16 cellular contexts compared by ENCODE assay signal in the genomic region with DNA sequence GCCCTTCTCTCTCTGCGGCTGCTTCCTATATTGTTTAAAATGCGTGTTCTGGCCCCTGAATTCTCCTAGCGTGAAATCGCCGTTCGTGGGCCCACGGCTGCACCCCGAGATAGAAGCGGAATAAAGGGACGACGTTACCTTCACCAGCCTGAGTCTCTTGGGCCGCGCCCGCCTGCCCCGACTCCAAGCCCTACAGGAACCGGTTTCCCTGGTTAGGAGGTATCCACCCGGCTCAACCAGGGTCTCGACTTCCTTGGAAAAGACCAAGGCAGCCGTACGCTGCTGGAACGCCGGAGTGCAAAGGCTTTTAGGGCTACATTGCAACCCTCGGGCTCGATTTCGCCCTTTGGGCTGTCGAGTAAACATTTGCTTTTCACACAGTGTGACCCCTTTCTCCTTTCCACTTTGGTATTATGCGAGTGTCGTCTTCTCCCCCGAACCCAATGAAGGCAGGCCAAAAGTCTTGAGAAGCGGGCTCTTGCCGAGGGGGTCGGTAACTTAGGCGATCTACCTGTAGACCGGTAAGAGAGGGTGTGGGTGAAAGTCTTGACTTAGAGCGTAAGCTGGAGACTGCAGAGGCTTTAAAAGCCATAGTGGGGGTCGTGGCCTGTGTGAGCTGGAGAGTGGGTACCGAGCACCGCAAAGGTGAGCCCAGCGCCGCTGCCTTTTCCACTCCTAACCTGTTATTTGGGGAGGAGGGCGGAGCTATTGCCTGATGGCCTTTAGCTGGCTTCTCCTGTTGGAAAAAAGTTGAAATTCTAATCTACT. TPM values are rescaled to one million over a fixed set of nuclear protein-coding genes. Genes with fewer than 3 reads are reported as not detected.
DNase-seq lines count a peak whose midpoint lies in the region; ATAC-seq, FAIRE-seq and TF ChIP-seq lines count a peak whose summit lies in the region.
"Had no signal": no experiment of that assay in that cellular context is flagged by ENCODE, and none has a peak within 500 bp of the region (broad histone marks: within the 10 kb centered on the region; RNA-seq: fewer than 3 reads in every experiment).

No MANE protein-coding gene starts in this region.

- H3K4me1 ChIP-seq in cardiac muscle cell (ENCODE audit: low read depth) (peaks cover 43% of the 10 kb centered on the region), H1 (replicated peaks in 1 of 4; ENCODE audit: control insufficient read depth in 3 of 4, insufficient read depth in 4 of 4, low read length in 3 of 4) (peaks cover 9 to 22% (median 17%) of the 10 kb centered on the region in 4 experiments), mesodermal cell (ENCODE audit: control insufficient read depth, insufficient read depth, low read length, poor library complexity, severe bottlenecking) (peaks cover 10% of the 10 kb centered on the region), upper lobe of right lung (peaks cover 6% of the 10 kb centered on the region)

- no peaks in the 10 kb centered on the region for H3K27me3 ChIP-seq in cardiac muscle cell
- H3K27me3 ChIP-seq in H1 (replicated peaks in 1 of 4; ENCODE audit: control insufficient read depth in 3 of 4, extremely low read depth in 1 of 4, insufficient read depth in 3 of 4, low read length in 3 of 4), result no peaks in the 10 kb centered on the region
- H3K27me3 ChIP-seq in upper lobe of right lung, result peaks cover 35% of the 10 kb centered on the region
- H3K27me3 ChIP-seq: testis had no signal

- TF ChIP-seq EP300 in H1 (IDR thresholded peaks at IDR 0.05; ENCODE audit: borderline replicate concordance in 1 of 2, low read depth in 2 of 2, low read length in 2 of 2), result no peak

- peaks cover 10% of the 10 kb centered on the region; the same call in 1 of the 2 replicates for H3K23me2 ChIP-seq in H1 (ENCODE audit: low read depth, low read length)

- peak overlapping the region; percentile 99 for H4K91ac ChIP-seq in H1 (replicated peaks; ENCODE audit: insufficient read length, low read length)

- WGBS in H1 (ENCODE audit: extremely low coverage in 1 of 2, insufficient coverage in 1 of 2, insufficient read length in 1 of 2, insufficient replicate concordance in 2 of 2, low coverage in 1 of 2, low lambda C conversion rate in 2 of 2, missing lambda C conversion rate in 1 of 2), 2 experiments, result 3% methylated on average over 41 of the region's 41 CpGs; no CpG with 5 or more reads in 1 of the 2 experiments
- WGBS in mesodermal cell (ENCODE audit: insufficient coverage in 2 of 2), 2 experiments, result 2% methylated on average over 31 to 36 of the region's 41 CpGs

- peak overlapping the region; percentile 98 for H2BK5ac ChIP-seq in H1 (ENCODE audit: low read depth, low read length)

- peaks cover 78 to 97% of the 10 kb centered on the region in 2 experiments for H3K79me2 ChIP-seq in H1 (ENCODE audit: control insufficient read depth in 1 of 2, insufficient read depth in 2 of 2, low read length in 2 of 2)

- peak overlapping the region; percentile 82 to 94 (median 93) for H3K9ac ChIP-seq in H1 (replicated peaks in 1 of 4; ENCODE audit: extremely low read depth in 1 of 4, low read depth in 3 of 4, low read length in 3 of 4)

- peak overlapping the region; percentile 95 for H4K5ac ChIP-seq in H1 (ENCODE audit: insufficient read length, low read depth, low read length)

- CTCF ChIA-PET in H1 (lab: Charles Lee; ENCODE audit: partially characterized antibody), result interaction anchor here (0.9 to 2.7 kb wide), 12 partner anchors 14 to 254 kb away, joined by 3 to 13 read pairs (median 6); no protein-coding TSS in a partner anchor

- peak overlapping the region; percentile 94 for H3K56ac ChIP-seq in H1 (replicated peaks; ENCODE audit: insufficient read length, low read depth, low read length)

- H3K4me3 ChIP-seq in cardiac muscle cell (peak overlapping the region; percentile 48), H1 (ENCODE audit: extremely low read depth in 1 of 4, insufficient read depth in 2 of 4, low read depth in 3 of 4, low read length in 4 of 4) (peak overlapping the region; percentile 88 to 98 (median 94)), mesodermal cell (ENCODE audit: extremely low read depth, insufficient read depth, low read length, poor library complexity, severe bottlenecking) (peak overlapping the region; percentile 84), upper lobe of right lung (peak overlapping the region; percentile 56)

- peak overlapping the region; percentile 93 to 96 for H3K4me2 ChIP-seq in H1 (ENCODE audit: insufficient read depth in 1 of 2, low read depth in 2 of 2, low read length in 2 of 2)

- H3K9me3 ChIP-seq in cardiac muscle cell (ENCODE audit: low read depth), result no peaks in the 10 kb centered on the region
- H3K9me3 ChIP-seq in H1 (ENCODE audit: insufficient read depth in 2 of 2, low read depth in 1 of 2, low read length in 1 of 2), result no peaks in the 10 kb centered on the region
- no peaks in the 10 kb centered on the region for H3K9me3 ChIP-seq in mesodermal cell (ENCODE audit: control insufficient read depth, low read length)
- no peaks in the 10 kb centered on the region for H3K9me3 ChIP-seq in upper lobe of right lung
- H3K9me3 ChIP-seq: testis had no signal

- H2BK120ac ChIP-seq in H1 (replicated peaks; ENCODE audit: low read depth, low read length), result peak overlapping the region; percentile 41

- H4K8ac ChIP-seq in H1 (ENCODE audit: extremely low read depth, insufficient read depth, low read length), result no peak overlapping the region; the same call in 1 of the 2 replicates

- ATAC-seq in left ventricle myocardium superior (no peak), upper lobe of right lung (peak; percentile 49)

- no peak overlapping the region for H2BK15ac ChIP-seq in H1 (ENCODE audit: low read length)

- 0 out of 2 replicates have a peak overlapping the region, but pooled peaks have one; percentile 0 for H2AK5ac ChIP-seq in H1 (ENCODE audit: low read depth, low read length)

- TF ChIP-seq CTCF in cardiac muscle cell (IDR thresholded peaks at IDR 0.05; ENCODE audit: low read depth, low read length), result no peak
- TF ChIP-seq CTCF in H1 (IDR thresholded peaks at IDR 0.05; ENCODE audit: control extremely low read depth in 1 of 3, insufficient read depth in 1 of 3, low read depth in 1 of 3, low read length in 3 of 3), result no peak
- TF ChIP-seq CTCF in upper lobe of right lung (IDR thresholded peaks at IDR 0.05), result no peak

- H2BK12ac ChIP-seq in H1 (ENCODE audit: low read depth, low read length), result 0 out of 2 replicates have a peak overlapping the region, but pooled peaks have one; percentile 62

- H3K4ac ChIP-seq in H1 (replicated peaks; ENCODE audit: insufficient read length, low read depth, low read length), result peak overlapping the region; percentile 55

- H4K20me1 ChIP-seq in H1 (replicated peaks in 1 of 2; ENCODE audit: control insufficient read depth in 1 of 2, insufficient read depth in 2 of 2, low read length in 2 of 2), result peaks cover 23 to 33% of the 10 kb centered on the region in 2 experiments

- no peak for TF ChIP-seq RAD21 in H1 (IDR thresholded peaks at IDR 0.05 in 1 of 2, conservative IDR thresholded peaks at IDR 0.05 in 1 of 2; ENCODE audit: low read depth in 2 of 2, low read length in 2 of 2)

- FAIRE-seq in H1 (lab: Jason Lieb, UNC), result no peak
- no peak for FAIRE-seq in urothelium cell line (lab: Jason Lieb, UNC)
- FAIRE-seq: D721Med had no signal

- H3K14ac ChIP-seq in H1 (ENCODE audit: insufficient read length), result peak overlapping the region; percentile 24

- H3K36me3 ChIP-seq in cardiac muscle cell (no peaks in the 10 kb centered on the region), H1 (ENCODE audit: control insufficient read depth in 2 of 4, insufficient read depth in 4 of 4, low read length in 3 of 4) (peaks cover 24 to 65% (median 34%) of the 10 kb centered on the region in 4 experiments), mesodermal cell (ENCODE audit: control insufficient read depth, insufficient read depth, low read length) (peaks cover 35% of the 10 kb centered on the region), upper lobe of right lung (no peaks in the 10 kb centered on the region)

- H3K27ac ChIP-seq in cardiac muscle cell (no peak overlapping the region), H1 (ENCODE audit: low read depth, low read length) (peak overlapping the region; percentile 95), mesodermal cell (ENCODE audit: low read depth, low read length, severe bottlenecking) (peak overlapping the region; percentile 98), upper lobe of right lung (peak overlapping the region; percentile 60)
- H3K27ac ChIP-seq: testis had no signal

- H2AFZ ChIP-seq in H1 (ENCODE audit: low read length), result no peak overlapping the region

- DNase-seq in cardiac muscle cell (ENCODE audit: low read depth in 1 of 2, low spot score in 1 of 2) (peak in 1 of 2 donors; percentile 58), left ventricle myocardium superior (no peak), H1 (ENCODE audit: low read depth in 1 of 2, low spot score in 2 of 2) (no peak), upper lobe of right lung (peak; percentile 77), CD1c-positive myeloid dendritic cell (ENCODE audit: extremely low spot score) (no peak), Kasumi-1 (lab: John Stamatoyannopoulos, UW) (no peak), urothelium cell line (ENCODE audit: low spot score) (no peak)
- DNase-seq: activated CD4-positive, alpha-beta T cell treated with anti-CD3 and anti-CD28 coated beads, Interleukin-2, amount 50 U/mL, for 4 hours; NCI-H1417; NCI-H510A treated with DMSO at 0.1 percent for 48 hours; occipital lobe; testis had no signal

- H3K79me1 ChIP-seq in H1 (ENCODE audit: low read depth, low read length), result no peaks in the 10 kb centered on the region

- H3K18ac ChIP-seq in H1 (ENCODE audit: extremely low read depth, low read length), result peak overlapping the region; percentile 99

- TF ChIP-seq POLR2A in H1 (IDR thresholded peaks at IDR 0.05; ENCODE audit: control extremely low read depth in 1 of 2, low read depth in 2 of 2, low read length in 2 of 2), result peak in 1 of 2 experiments; percentile 40; a peak in 1 of 3 replicates

- POLR2A ChIA-PET in H1 (lab: Charles Lee; ENCODE audit: partially characterized antibody), result interaction anchor here (0.8 to 15.1 kb wide), 22 partner anchors 14 to 93 kb away, joined by 3 to 303 read pairs (median 7); no protein-coding TSS in a partner anchor

- no peak overlapping the region; the same call in 1 of the 2 replicates for H2BK20ac ChIP-seq in H1 (ENCODE audit: low read length)

- H3K23ac ChIP-seq in H1 (ENCODE audit: insufficient read length), result no peak overlapping the region

- intact Hi-C loops in left ventricle myocardium superior (cut with micrococcal nuclease) (no loop called here), upper lobe of right lung (cut with DNase I) (no loop called here)

RNA-seq across cellular contexts. Expression of a gene that starts 2.0 kb away (rescaled TPM):
- total RNA-seq in cardiac muscle cell (13.9 and 21.8 TPM in 2 replicates), left ventricle myocardium superior (not detected), upper lobe of right lung (2.2 TPM)
- polyA plus RNA-seq in cardiac muscle cell (3.3 and 6.8 TPM in 2 replicates), H1 (2011; rRNA removed) (53.7 and 69.5 TPM in 2 replicates)
- 293 and 296 TPM in 2 replicates for total RNA-seq in H1 (2021; fragmentation: NEBNext Ultra II Directional; extraction: Animal tissue kit (Norgen Biotek cat#: 25700))
- 68.9 TPM for polyA plus RNA-seq in H1 (2011; cell fraction: cytosol; rRNA removed)
- 102 TPM for polyA plus RNA-seq in H1 (2011; cell fraction: nucleus; rRNA removed)
- polyA plus RNA-seq in H1 (2012, experiment 1 of 2), result 85.2 to 149 TPM (median 103 TPM) in 4 replicates
- polyA plus RNA-seq in H1 (2012, experiment 2 of 2), result 12.6 TPM
- polyA plus RNA-seq in H1 (2013, experiment 1 of 2), result 97.8 TPM
- polyA plus RNA-seq in H1 (2013, experiment 2 of 2), result 89.4 TPM
- polyA minus RNA-seq in H1 (2011; rRNA and poly(A)+ RNA removed), result 269 and 275 TPM in 2 replicates
- 280 TPM for polyA minus RNA-seq in H1 (2011; cell fraction: cytosol; rRNA and poly(A)+ RNA removed)
- polyA minus RNA-seq in H1 (2011; cell fraction: nucleus; rRNA and poly(A)+ RNA removed), result 319 TPM
- 20.3 TPM for polyA plus RNA-seq in mesodermal cell (2013, experiment 1 of 2)
- 18.1 TPM for polyA plus RNA-seq in mesodermal cell (2013, experiment 2 of 2)
- total RNA-seq: RPMI7951 had no signal
- polyA plus RNA-seq: IgD-negative memory B cell had no signal

Comparison
In these comparisons a context has a peak if more than half of its experiments do, and no peak if none do; other contexts are left out.
1. RNA of a gene that starts 2.0 kb away (total RNA-seq): 293 to 296 TPM in H1; 13.9 to 21.8 TPM in cardiac muscle cell, 2.2 TPM in upper lobe of right lung (single experiment) and not detected in left ventricle myocardium superior (single experiment); every median in the first group is over 10 times any median in the second.
2. Peak in every context shown above with its lines, with median percentiles within 50 percentile points of each other: H3K4me3 ChIP-seq.